ENCODE assay signal across 17 cellular contexts in genomic region chr7:135918134-135918533, GRCh38. TPM values are rescaled to one million over a fixed set of nuclear protein-coding genes. Genes with fewer than 3 reads are reported as not detected.
DNase-seq lines count a peak whose midpoint lies in the region; ATAC-seq and TF ChIP-seq lines count a peak whose summit lies in the region.
"Had no signal": no experiment of that assay in that cellular context is flagged by ENCODE, and none has a peak within 500 bp of the region (broad histone marks: within the 10 kb centered on the region; RNA-seq: fewer than 3 reads in every experiment).

No MANE protein-coding gene starts in this region.

- H3K4me3 Mint-ChIP-seq in activated B cell treated with CpG ODN at 0.5 μM for 24 hours, result no peak overlapping the region
- no peak overlapping the region for H3K4me3 Mint-ChIP-seq in endothelial cell (ENCODE audit: unreplicated experiment)
- no peak overlapping the region for H3K4me3 Mint-ChIP-seq in nephron progenitor cell
- H3K4me3 Mint-ChIP-seq: B cell; CD8-positive, alpha-beta T cell had no signal

- DNase-seq in AG10803 (ENCODE audit: low read depth) (peak; percentile 25), activated B cell treated with CpG ODN at 0.5 μM for 24 hours (no peak), endothelial cell (ENCODE audit: low spot score) (no peak), nephron progenitor cell (no peak), left cardiac atrium (no peak), DMS53 treated with DMSO at 0.1 percent for 48 hours (lab: John Stamatoyannopoulos, UW; ENCODE audit: unreplicated experiment) (no peak)
- DNase-seq: 8988T; Calu3; CD8-positive, alpha-beta T cell; DND-41; EL; GM23248; HCEC 1CT; IMR-90 had no signal

- H3K27ac Mint-ChIP-seq in activated B cell treated with CpG ODN at 0.5 μM for 24 hours (peak overlapping the region; percentile 60), endothelial cell (ENCODE audit: unreplicated experiment) (peak overlapping the region; percentile 44), nephron progenitor cell (peak overlapping the region; percentile 17)
- H3K27ac Mint-ChIP-seq: B cell; CD8-positive, alpha-beta T cell had no signal

- intact Hi-C loops in activated B cell treated with CpG ODN at 0.5 μM for 24 hours (cut with micrococcal nuclease), result loop anchor here (5.0 kb wide), 1 partner anchor 89 kb away; no protein-coding TSS in a partner anchor
- intact Hi-C loops in left cardiac atrium (cut with DNase I), result no loop called here

- TF ChIP-seq CTCF in AG10803 (conservative IDR thresholded peaks at IDR 0.05; ENCODE audit: low read length), result no peak
- TF ChIP-seq CTCF in activated B cell treated with CpG ODN at 0.5 μM for 24 hours (IDR thresholded peaks at IDR 0.05), result no peak
- no peak for TF ChIP-seq CTCF in endothelial cell (IDR thresholded peaks at IDR 0.05; ENCODE audit: unreplicated experiment)
- TF ChIP-seq CTCF in nephron progenitor cell (IDR thresholded peaks at IDR 0.05), result no peak

- peaks cover 20% of the 10 kb centered on the region for H3K4me1 Mint-ChIP-seq in activated B cell treated with CpG ODN at 0.5 μM for 24 hours
- peaks cover 13% of the 10 kb centered on the region for H3K4me1 Mint-ChIP-seq in endothelial cell (ENCODE audit: unreplicated experiment)
- H3K4me1 Mint-ChIP-seq in nephron progenitor cell, result peaks cover 7% of the 10 kb centered on the region

- no peak overlapping the region for H3K4me3 ChIP-seq in AG10803 (ENCODE audit: low read length)
- H3K4me3 ChIP-seq: BLaER1 treated with 17β-estradiol and CSF1 and Interleukin-3, amounts not matched to agents 10 nM and 100 nM; GM23248 had no signal

- H3K27me3 Mint-ChIP-seq in activated B cell treated with CpG ODN at 0.5 μM for 24 hours (no peaks in the 10 kb centered on the region), endothelial cell (ENCODE audit: unreplicated experiment) (peaks cover 2% of the 10 kb centered on the region), nephron progenitor cell (ENCODE audit: low read depth, poor library complexity) (peaks cover 2% of the 10 kb centered on the region)
- H3K27me3 Mint-ChIP-seq: B cell had no signal

- POLR2A ChIA-PET in activated B cell treated with CpG ODN at 0.5 μM for 24 hours (lab: Charles Lee), result no interaction called here

- H3K36me3 Mint-ChIP-seq in activated B cell treated with CpG ODN at 0.5 μM for 24 hours (ENCODE audit: low read depth) (peaks cover 9% of the 10 kb centered on the region), endothelial cell (ENCODE audit: low read depth, unreplicated experiment) (peaks cover 7% of the 10 kb centered on the region), nephron progenitor cell (ENCODE audit: low read depth) (peaks cover 42% of the 10 kb centered on the region)

- H3K9me3 Mint-ChIP-seq in activated B cell treated with CpG ODN at 0.5 μM for 24 hours (peaks cover 5% of the 10 kb centered on the region), endothelial cell (ENCODE audit: unreplicated experiment) (no peaks in the 10 kb centered on the region), nephron progenitor cell (peaks cover 25% of the 10 kb centered on the region)
- H3K9me3 Mint-ChIP-seq: CD8-positive, alpha-beta T cell had no signal

- no peak for ATAC-seq in activated B cell treated with CpG ODN at 0.5 μM for 24 hours (ENCODE audit: low read depth)
- ATAC-seq in left cardiac atrium, result no peak
- ATAC-seq in HG02981 (IDR thresholded peaks at IDR 0.05; ENCODE audit: unreplicated experiment), result no peak
- ATAC-seq: CD8-positive, alpha-beta T cell had no signal

- CTCF ChIA-PET in activated B cell treated with CpG ODN at 0.5 μM for 24 hours (lab: Charles Lee), result no interaction called here

RNA-seq across cellular contexts. Expression of gene MTPN, which starts 59.0 kb away (rescaled TPM):
- 130 and 137 TPM in 2 replicates for total RNA-seq in activated B cell treated with CpG ODN at 0.5 μM for 24 hours
- total RNA-seq in endothelial cell (ENCODE audit: unreplicated experiment), result 183 TPM
- total RNA-seq in left cardiac atrium, result 100 to 1,000 TPM in 1 of 2 donors, 10 to 100 TPM in 1; 82.1 to 113 TPM
